17 cellular contexts compared by ENCODE assay signal in genomic region chr16:540645-541340, GRCh38. TPM values are rescaled to one million over a fixed set of nuclear protein-coding genes. Genes with fewer than 3 reads are reported as not detected.
DNase-seq lines count a peak whose midpoint lies in the region; ATAC-seq, FAIRE-seq and TF ChIP-seq lines count a peak whose summit lies in the region.
"Had no signal": no experiment of that assay in that cellular context is flagged by ENCODE, and none has a peak within 500 bp of the region (broad histone marks: within the 10 kb centered on the region; RNA-seq: fewer than 3 reads in every experiment).

No MANE protein-coding gene starts in this region.

- no peak overlapping the region for H2BK5ac ChIP-seq in mesenchymal stem cell (ENCODE audit: low read depth, low read length, poor library complexity, severe bottlenecking)

- H3K18ac ChIP-seq in mesenchymal stem cell (ENCODE audit: low read depth in 1 of 2, low read length in 2 of 2), result no peak overlapping the region

- in situ Hi-C loops in G401 (cut with HindIII; ENCODE audit: low sequenced_read_pairs), result no loop called here

- peaks cover 2% of the 10 kb centered on the region for H3K36me3 Mint-ChIP-seq in astrocyte (ENCODE audit: low read depth, unreplicated experiment)
- peaks cover 13 to 20% of the 10 kb centered on the region in 2 donors for H3K36me3 Mint-ChIP-seq in stimulated activated naive B cell treated with anti-CD40 and anti-IgM and Interleukin-4, amounts not matched to agents 10 μg/mL and 1 μg/mL and 100 μg/mL, for 72 hours
- peaks cover 9% of the 10 kb centered on the region for H3K36me3 Mint-ChIP-seq in activated CD4-positive, alpha-beta T cell treated with anti-CD3 and anti-CD28 coated beads, Interleukin-2, amount 10 ng/mL, durations not matched to agents 7 days and 5 days (ENCODE audit: low read depth)

- CTCF ChIA-PET in activated CD4-positive, alpha-beta T cell treated with anti-CD3 and anti-CD28 coated beads, Interleukin-2, amount 10 ng/mL, durations not matched to agents 7 days and 5 days (lab: Charles Lee), result no interaction called here

- H2AK5ac ChIP-seq in mesenchymal stem cell (ENCODE audit: low read length, severe bottlenecking), result no peak overlapping the region

- peak overlapping the region; percentile 60 for H2BK15ac ChIP-seq in mesenchymal stem cell (ENCODE audit: low read depth, poor library complexity, severe bottlenecking)

- H3K9ac ChIP-seq in astrocyte (ENCODE audit: low read length) (peak overlapping the region; percentile 22), mesenchymal stem cell (ENCODE audit: low read length) (no peak overlapping the region)

- FAIRE-seq in astrocyte (lab: Jason Lieb, UNC), result no peak
- FAIRE-seq: HTR-8/SVneo had no signal

- H3K4me3 ChIP-seq in astrocyte (ENCODE audit: insufficient read depth, low read depth, low read length), result no peak overlapping the region
- H3K4me3 ChIP-seq in mesenchymal stem cell (ENCODE audit: insufficient read depth in 1 of 2, low read depth in 1 of 2, low read length in 2 of 2), result no peak overlapping the region

- no peak overlapping the region for H2BK120ac ChIP-seq in mesenchymal stem cell (ENCODE audit: low read depth, low read length)

- H4K91ac ChIP-seq in mesenchymal stem cell (ENCODE audit: low read length), result no peak overlapping the region

- no peak overlapping the region for H3K27ac Mint-ChIP-seq in astrocyte (ENCODE audit: unreplicated experiment)
- peak overlapping the region; percentile 31 for H3K27ac Mint-ChIP-seq in stimulated activated naive B cell treated with anti-CD40 and anti-IgM and Interleukin-4, amounts not matched to agents 10 μg/mL and 1 μg/mL and 100 μg/mL, for 72 hours
- no peak overlapping the region for H3K27ac Mint-ChIP-seq in activated CD4-positive, alpha-beta T cell treated with anti-CD3 and anti-CD28 coated beads, Interleukin-2, amount 10 ng/mL, durations not matched to agents 7 days and 5 days
- H3K27ac Mint-ChIP-seq: CD4-positive, alpha-beta memory T cell; HFFc6 had no signal

- H3K4me2 ChIP-seq in astrocyte (ENCODE audit: low read length), result peak overlapping the region; percentile 68
- no peak overlapping the region for H3K4me2 ChIP-seq in mesenchymal stem cell (ENCODE audit: low read length, poor library complexity, severe bottlenecking)

- H3K27ac ChIP-seq in astrocyte (ENCODE audit: low read depth, low read length) (no peak overlapping the region), mesenchymal stem cell (ENCODE audit: low read length, poor library complexity, severe bottlenecking) (no peak overlapping the region)
- H3K27ac ChIP-seq: C4-2B had no signal

- H2BK12ac ChIP-seq in mesenchymal stem cell (ENCODE audit: low read length in 2 of 2), result no peak overlapping the region

- TF ChIP-seq CTCF in astrocyte (IDR thresholded peaks at IDR 0.05; ENCODE audit: insufficient read depth, low read depth, low read length), result no peak

- H3K36me3 ChIP-seq in astrocyte (ENCODE audit: insufficient read depth, low read length) (no peaks in the 10 kb centered on the region), mesenchymal stem cell (ENCODE audit: control insufficient read depth in 1 of 2, insufficient read depth in 2 of 2, low read depth in 1 of 2, low read length in 2 of 2) (peaks cover 9 to 74% of the 10 kb centered on the region in 2 experiments)

- no peak for ATAC-seq in stimulated activated naive B cell treated with anti-CD40 and anti-IgM and Interleukin-4, amounts not matched to agents 10 μg/mL and 1 μg/mL and 100 μg/mL, for 72 hours (replicated peaks)
- ATAC-seq in SK-N-SH treated with all-trans-retinoic acid at 6 μM for 48 hours, result no peak

- peaks cover 45% of the 10 kb centered on the region for H3K79me1 ChIP-seq in mesenchymal stem cell (replicated peaks; ENCODE audit: low read length, poor library complexity, severe bottlenecking)

- no peak overlapping the region for H4K8ac ChIP-seq in mesenchymal stem cell (ENCODE audit: low read length)

- H3K9me3 Mint-ChIP-seq in astrocyte (ENCODE audit: unreplicated experiment), result no peaks in the 10 kb centered on the region
- H3K9me3 Mint-ChIP-seq in stimulated activated naive B cell treated with anti-CD40 and anti-IgM and Interleukin-4, amounts not matched to agents 10 μg/mL and 1 μg/mL and 100 μg/mL, for 72 hours, result no peaks in the 10 kb centered on the region
- H3K9me3 Mint-ChIP-seq in activated CD4-positive, alpha-beta T cell treated with anti-CD3 and anti-CD28 coated beads, Interleukin-2, amount 10 ng/mL, durations not matched to agents 7 days and 5 days, result peaks cover 4% of the 10 kb centered on the region
- H3K9me3 Mint-ChIP-seq: CD4-positive, alpha-beta memory T cell; HFFc6 had no signal

- no peaks in the 10 kb centered on the region for H3K9me3 ChIP-seq in astrocyte (ENCODE audit: insufficient read depth, low read depth, low read length)
- H3K9me3 ChIP-seq in mesenchymal stem cell (ENCODE audit: control insufficient read depth, low read length), result no peaks in the 10 kb centered on the region
- H3K9me3 ChIP-seq: BE2C, Caco-2 had no signal

- H2AFZ ChIP-seq in astrocyte (ENCODE audit: low read depth, low read length) (no peak overlapping the region), mesenchymal stem cell (ENCODE audit: low read depth, low read length) (no peak overlapping the region)

- POLR2A ChIA-PET in activated CD4-positive, alpha-beta T cell treated with anti-CD3 and anti-CD28 coated beads, Interleukin-2, amount 10 ng/mL, durations not matched to agents 7 days and 5 days (lab: Charles Lee), result no interaction called here

- no peak overlapping the region for H3K4me3 Mint-ChIP-seq in astrocyte (ENCODE audit: unreplicated experiment)
- no peak overlapping the region for H3K4me3 Mint-ChIP-seq in stimulated activated naive B cell treated with anti-CD40 and anti-IgM and Interleukin-4, amounts not matched to agents 10 μg/mL and 1 μg/mL and 100 μg/mL, for 72 hours
- no peak overlapping the region for H3K4me3 Mint-ChIP-seq in activated CD4-positive, alpha-beta T cell treated with anti-CD3 and anti-CD28 coated beads, Interleukin-2, amount 10 ng/mL, durations not matched to agents 7 days and 5 days
- H3K4me3 Mint-ChIP-seq: CD4-positive, alpha-beta memory T cell; HFFc6 had no signal

- H4K20me1 ChIP-seq in astrocyte (ENCODE audit: insufficient read depth, low read length), result peaks cover 94% of the 10 kb centered on the region

- no peak overlapping the region for H3K23ac ChIP-seq in mesenchymal stem cell (ENCODE audit: low read length in 2 of 2)

- no peak overlapping the region for H3K4ac ChIP-seq in mesenchymal stem cell (ENCODE audit: low read depth in 1 of 2, low read length in 2 of 2)

- H3K79me2 ChIP-seq in astrocyte (ENCODE audit: insufficient read depth, low read length), result peaks cover 95% of the 10 kb centered on the region

- WGBS in mesenchymal stem cell, result 96% methylated on average over 28 of the region's 29 CpGs

- H3K27me3 ChIP-seq in astrocyte (ENCODE audit: insufficient read depth, low read length), result no peaks in the 10 kb centered on the region
- H3K27me3 ChIP-seq in mesenchymal stem cell (ENCODE audit: control insufficient read depth in 1 of 2, insufficient read depth in 1 of 2, low read length in 2 of 2), result no peaks in the 10 kb centered on the region
- H3K27me3 ChIP-seq: BE2C had no signal

- H3K4me1 Mint-ChIP-seq in astrocyte (ENCODE audit: low read depth, unreplicated experiment), result no peaks in the 10 kb centered on the region
- peaks cover 0 to 4% of the 10 kb centered on the region in 2 donors for H3K4me1 Mint-ChIP-seq in stimulated activated naive B cell treated with anti-CD40 and anti-IgM and Interleukin-4, amounts not matched to agents 10 μg/mL and 1 μg/mL and 100 μg/mL, for 72 hours
- H3K4me1 Mint-ChIP-seq in activated CD4-positive, alpha-beta T cell treated with anti-CD3 and anti-CD28 coated beads, Interleukin-2, amount 10 ng/mL, durations not matched to agents 7 days and 5 days, result peaks cover 5% of the 10 kb centered on the region

- no peak overlapping the region for H3K14ac ChIP-seq in mesenchymal stem cell (ENCODE audit: low read length in 2 of 2)

- DNase-seq in G401 (ENCODE audit: low spot score), result peak; percentile 55
- no peak for DNase-seq in astrocyte (ENCODE audit: low read depth)
- no peak for DNase-seq in mesenchymal stem cell
- DNase-seq in stimulated activated naive B cell treated with anti-CD40 and anti-IgM and Interleukin-4, amounts not matched to agents 10 μg/mL and 1 μg/mL and 100 μg/mL, for 72 hours, result no peak
- no peak for DNase-seq in AML-193 (lab: John Stamatoyannopoulos, UW)
- DNase-seq in activated CD4-positive, alpha-beta T cell treated with anti-CD3 and anti-CD28 coated beads, Interleukin-2, amount 10 ng/mL, durations not matched to agents 7 days and 5 days, result no peak
- DNase-seq: ACHN; BE2C; Caco-2; CD4-positive, alpha-beta memory T cell; KBM-7 had no signal

- H3K4me1 ChIP-seq in astrocyte (ENCODE audit: insufficient read depth, low read length) (peaks cover 19% of the 10 kb centered on the region), mesenchymal stem cell (ENCODE audit: control insufficient read depth, insufficient read depth, low read depth, low read length) (peaks cover 53% of the 10 kb centered on the region)
- H3K4me1 ChIP-seq: Caco-2 had no signal

- no peaks in the 10 kb centered on the region for H3K27me3 Mint-ChIP-seq in astrocyte (ENCODE audit: low read depth, unreplicated experiment)
- no peaks in the 10 kb centered on the region for H3K27me3 Mint-ChIP-seq in stimulated activated naive B cell treated with anti-CD40 and anti-IgM and Interleukin-4, amounts not matched to agents 10 μg/mL and 1 μg/mL and 100 μg/mL, for 72 hours
- no peaks in the 10 kb centered on the region for H3K27me3 Mint-ChIP-seq in activated CD4-positive, alpha-beta T cell treated with anti-CD3 and anti-CD28 coated beads, Interleukin-2, amount 10 ng/mL, durations not matched to agents 7 days and 5 days
- H3K27me3 Mint-ChIP-seq: CD4-positive, alpha-beta memory T cell had no signal

RNA-seq across cellular contexts. Expression of gene CAPN15, which starts 13.3 kb away (rescaled TPM):
- 38.8 and 54.3 TPM in 2 replicates for total RNA-seq in G401 (2014; rRNA removed; shearing (Covaris generic))
- 33.6 and 38.7 TPM in 2 replicates for total RNA-seq in astrocyte
- 22.1 TPM for polyA plus RNA-seq in mesenchymal stem cell (2013, experiment 1 of 2)
- 19.9 TPM for polyA plus RNA-seq in mesenchymal stem cell (2013, experiment 2 of 2)
- 10 to 100 TPM; 59.1 to 72.1 TPM for total RNA-seq in activated CD4-positive, alpha-beta T cell treated with anti-CD3 and anti-CD28 coated beads, Interleukin-2, amount 10 ng/mL, durations not matched to agents 7 days and 5 days

RNA-seq across cellular contexts. Expression of gene PRR35, which starts 19.4 kb away (rescaled TPM):
- total RNA-seq in G401 (2014; rRNA removed; shearing (Covaris generic)), result 0.41 and 2.3 TPM in 2 replicates
- total RNA-seq in astrocyte, result 0.09 TPM in 1 of 2 replicates, not detected in the other
- 0.03 TPM for polyA plus RNA-seq in mesenchymal stem cell (2013, experiment 1 of 2)
- polyA plus RNA-seq in mesenchymal stem cell (2013, experiment 2 of 2), result not detected
- not detected for total RNA-seq in activated CD4-positive, alpha-beta T cell treated with anti-CD3 and anti-CD28 coated beads, Interleukin-2, amount 10 ng/mL, durations not matched to agents 7 days and 5 days
- total RNA-seq: A172; Caco-2; CD4-positive, alpha-beta memory T cell; H4; HFFc6 had no signal
- polyA plus RNA-seq: CD4-positive, alpha-beta memory T cell had no signal

RNA-seq across cellular contexts. Expression of gene NHLRC4, which starts 26.0 kb away (rescaled TPM):
- 2.7 and 4.1 TPM in 2 replicates for total RNA-seq in G401 (2014; rRNA removed; shearing (Covaris generic))
- 0.50 and 0.73 TPM in 2 replicates for total RNA-seq in astrocyte
- polyA plus RNA-seq in mesenchymal stem cell (2013, experiment 1 of 2), result 0.62 TPM
- polyA plus RNA-seq in mesenchymal stem cell (2013, experiment 2 of 2), result 0.64 TPM
- 1 to 10 TPM; 1.9 to 2.7 TPM for total RNA-seq in activated CD4-positive, alpha-beta T cell treated with anti-CD3 and anti-CD28 coated beads, Interleukin-2, amount 10 ng/mL, durations not matched to agents 7 days and 5 days
- total RNA-seq: A172, Caco-2 had no signal

RNA-seq across cellular contexts. Expression of gene PIGQ, which starts 29.0 kb away (rescaled TPM):
- 38.8 and 54.4 TPM in 2 replicates for total RNA-seq in G401 (2014; rRNA removed; shearing (Covaris generic))
- 22.2 and 22.4 TPM in 2 replicates for total RNA-seq in astrocyte
- polyA plus RNA-seq in mesenchymal stem cell (2013, experiment 1 of 2), result 18.5 TPM
- polyA plus RNA-seq in mesenchymal stem cell (2013, experiment 2 of 2), result 17.1 TPM
- 10 to 100 TPM; 44.5 to 46.1 TPM for total RNA-seq in activated CD4-positive, alpha-beta T cell treated with anti-CD3 and anti-CD28 coated beads, Interleukin-2, amount 10 ng/mL, durations not matched to agents 7 days and 5 days

RNA-seq across cellular contexts. Expression of gene RAB40C, which starts 49.1 kb away (rescaled TPM):
- 28.6 and 32.2 TPM in 2 replicates for total RNA-seq in G401 (2014; rRNA removed; shearing (Covaris generic))
- 12.6 and 13.0 TPM in 2 replicates for total RNA-seq in astrocyte
- 11.2 TPM for polyA plus RNA-seq in mesenchymal stem cell (2013, experiment 1 of 2)
- 12.0 TPM for polyA plus RNA-seq in mesenchymal stem cell (2013, experiment 2 of 2)
- 10 to 100 TPM; 13.3 to 17.6 TPM for total RNA-seq in activated CD4-positive, alpha-beta T cell treated with anti-CD3 and anti-CD28 coated beads, Interleukin-2, amount 10 ng/mL, durations not matched to agents 7 days and 5 days
